ENCODE assay signal across 14 cellular contexts in genomic region chr19:5937550-5937949, GRCh38. TPM values are rescaled to one million over a fixed set of nuclear protein-coding genes. Genes with fewer than 3 reads are reported as not detected.
DNase-seq lines count a peak whose midpoint lies in the region; ATAC-seq and TF ChIP-seq lines count a peak whose summit lies in the region.
"Had no signal": no experiment of that assay in that cellular context is flagged by ENCODE, and none has a peak within 500 bp of the region (broad histone marks: within the 10 kb centered on the region; RNA-seq: fewer than 3 reads in every experiment).

No MANE protein-coding gene starts in this region.

- H3K9me3 ChIP-seq in BLaER1 (no peaks in the 10 kb centered on the region), H9 (ENCODE audit: control insufficient read depth, low read depth, low read length) (no peaks in the 10 kb centered on the region), neural progenitor cell (ENCODE audit: low read depth) (no peaks in the 10 kb centered on the region)
- no peaks in the 10 kb centered on the region for H3K9me3 ChIP-seq in CD8-positive, alpha-beta T cell (ENCODE audit: low read length)

- H3F3A ChIP-seq in neural progenitor cell (ENCODE audit: low read depth): no peaks in the 10 kb centered on the region

- intact Hi-C loops in CD8-positive, alpha-beta T cell (cut with DNase I, micrococcal nuclease): no loop called here

- DNase-seq in H9 (no peak), neural progenitor cell (ENCODE audit: low spot score) (no peak), NCI-H2029 treated with DMSO at 0.1 percent for 48 hours (lab: John Stamatoyannopoulos, UW) (no peak)
- no peak for DNase-seq in CD8-positive, alpha-beta T cell
- DNase-seq: AML-193, DMS 273 treated with DMSO at 0.1 percent for 48 hours, Kasumi-1, NCI-H1930, NCI-H510A treated with DMSO at 0.1 percent for 48 hours, SHP77 treated with DMSO at 0.1 percent for 48 hours had no signal

- no peak overlapping the region for H3K23ac ChIP-seq in H9 (ENCODE audit: insufficient read length, low read depth, low read length)

- H3K36me3 Mint-ChIP-seq in H9 (ENCODE audit: insufficient read depth in 1 of 3, low read depth in 3 of 3) (peaks cover 7 to 62% (median 54%) of the 10 kb centered on the region in 3 experiments; a peak in 6 of 7 replicates), neural progenitor cell (peaks cover 31% of the 10 kb centered on the region)
- peaks cover 86% of the 10 kb centered on the region for H3K36me3 Mint-ChIP-seq in activated T-helper 17 cell treated with anti-CD3 and anti-CD28 coated beads, Interleukin-2, amount 50 U/mL, for 72 hours (ENCODE audit: low read depth)
- H3K36me3 Mint-ChIP-seq in CD8-positive, alpha-beta T cell: peaks cover 77% of the 10 kb centered on the region

- no CpG with 5 or more reads among the region's 10 CpGs for WGBS in H9 (ENCODE audit: extremely low coverage, insufficient read length, low lambda C conversion rate)

- no peak overlapping the region for H3K18ac ChIP-seq in H9 (ENCODE audit: insufficient read length, low read depth, low read length)

- no peak overlapping the region for H2BK5ac ChIP-seq in H9 (ENCODE audit: insufficient read length, low read length)

- H3K23me2 ChIP-seq in H9 (ENCODE audit: insufficient read length, low read depth, low read length, poor library complexity, severe bottlenecking): no peaks in the 10 kb centered on the region

- H3K14ac ChIP-seq in H9 (ENCODE audit: insufficient read depth, low read length): no peak overlapping the region

- H3K36me3 ChIP-seq in BLaER1 (peaks cover 75% of the 10 kb centered on the region), neural progenitor cell (no peaks in the 10 kb centered on the region)
- peaks cover 42% of the 10 kb centered on the region for H3K36me3 ChIP-seq in CD8-positive, alpha-beta T cell (ENCODE audit: insufficient read depth, low read length)

- H3K79me1 ChIP-seq in H9 (ENCODE audit: insufficient read depth, low read depth, low read length, poor library complexity, severe bottlenecking): peaks cover 2% of the 10 kb centered on the region

- CTCF ChIA-PET in CD8-positive, alpha-beta T cell (lab: Charles Lee): interaction anchor here (0.8 to 7.7 kb wide), 4 partner anchors 9 to 50 kb away, joined by 3 to 38 read pairs (median 4); no protein-coding TSS in a partner anchor

- H3K27me3 ChIP-seq in BLaER1: no peaks in the 10 kb centered on the region
- H3K27me3 ChIP-seq in H9 (ENCODE audit: insufficient read depth, low read length): no peaks in the 10 kb centered on the region
- no peaks in the 10 kb centered on the region for H3K27me3 ChIP-seq in neural progenitor cell
- H3K27me3 ChIP-seq in CD8-positive, alpha-beta T cell (ENCODE audit: insufficient read depth, low read length): no peaks in the 10 kb centered on the region

- H3K4me1 ChIP-seq in BLaER1: peaks cover 65% of the 10 kb centered on the region
- no peaks in the 10 kb centered on the region for H3K4me1 ChIP-seq in H9 (ENCODE audit: insufficient read depth, low read length)
- H3K4me1 ChIP-seq in neural progenitor cell: peaks cover 5% of the 10 kb centered on the region
- no peaks in the 10 kb centered on the region for H3K4me1 ChIP-seq in CD8-positive, alpha-beta T cell (ENCODE audit: insufficient read depth, low read length)

- peak overlapping the region; percentile 71 for H3K9ac ChIP-seq in BLaER1
- H3K9ac ChIP-seq in H9 (ENCODE audit: extremely low read depth, insufficient read length, low read length): no peak overlapping the region
- no peak overlapping the region for H3K9ac ChIP-seq in neural progenitor cell

- peaks cover 93% of the 10 kb centered on the region for H4K20me1 ChIP-seq in BLaER1
- H4K20me1 ChIP-seq in H9 (ENCODE audit: control insufficient read depth, insufficient read depth, insufficient read length): no peaks in the 10 kb centered on the region
- peaks cover 90% of the 10 kb centered on the region for H4K20me1 ChIP-seq in neural progenitor cell (ENCODE audit: low read depth)

- H3K4me3 ChIP-seq in BLaER1 (peak overlapping the region; percentile 38; the same call in 1 of the 2 replicates), neural progenitor cell (no peak overlapping the region)
- no peak overlapping the region for H3K4me3 ChIP-seq in CD8-positive, alpha-beta T cell (ENCODE audit: low read depth, low read length)

- H3T11ph ChIP-seq in H9 (ENCODE audit: low read length): no peak overlapping the region

- no peak overlapping the region for H2AK5ac ChIP-seq in H9 (ENCODE audit: insufficient read length, low read length)

- H4K8ac ChIP-seq in H9 (replicated peaks; ENCODE audit: insufficient read length, low read depth, low read length): no peak overlapping the region

- H3K79me2 ChIP-seq in H9 (ENCODE audit: insufficient read depth, low read length): no peaks in the 10 kb centered on the region; the same call in 1 of the 2 replicates
- H3K79me2 ChIP-seq in neural progenitor cell (ENCODE audit: low read depth): peaks cover 42% of the 10 kb centered on the region

- POLR2A ChIA-PET in CD8-positive, alpha-beta T cell (lab: Charles Lee): interaction anchor here (0.6 kb wide), 1 partner anchor 14 kb away, joined by 3 read pairs; no protein-coding TSS in a partner anchor

- H3K56ac ChIP-seq in H9 (ENCODE audit: insufficient read length, low read depth, low read length): no peak overlapping the region

- no peak overlapping the region for H2BK120ac ChIP-seq in H9 (ENCODE audit: low read depth, low read length, poor library complexity, severe bottlenecking)

- no peak overlapping the region for H4K5ac ChIP-seq in H9 (ENCODE audit: insufficient read length, low read depth, low read length)

- H3K4ac ChIP-seq in H9 (ENCODE audit: low read depth, low read length): no peak overlapping the region

- H2BK12ac ChIP-seq in H9 (ENCODE audit: insufficient read length, low read depth, low read length): no peak overlapping the region

- H2BK20ac ChIP-seq in H9 (ENCODE audit: low read depth, low read length, poor library complexity, severe bottlenecking): no peak overlapping the region

- TF ChIP-seq CTCF in H9 (conservative IDR thresholded peaks at IDR 0.05) (no peak), neural progenitor cell (IDR thresholded peaks at IDR 0.05) (no peak)
- no peak for TF ChIP-seq CTCF in CD8-positive, alpha-beta T cell (IDR thresholded peaks at IDR 0.05)

- H3K9me3 Mint-ChIP-seq in H9: no peaks in the 10 kb centered on the region
- H3K9me3 Mint-ChIP-seq in activated T-helper 17 cell treated with anti-CD3 and anti-CD28 coated beads, Interleukin-2, amount 50 U/mL, for 72 hours: no peaks in the 10 kb centered on the region
- H3K9me3 Mint-ChIP-seq in neural progenitor cell: no peaks in the 10 kb centered on the region
- no peaks in the 10 kb centered on the region for H3K9me3 Mint-ChIP-seq in CD8-positive, alpha-beta T cell

- no peaks in the 10 kb centered on the region; the same call in 1 of the 2 replicates for H3K27me3 Mint-ChIP-seq in H9 (ENCODE audit: low read depth)
- H3K27me3 Mint-ChIP-seq in activated T-helper 17 cell treated with anti-CD3 and anti-CD28 coated beads, Interleukin-2, amount 50 U/mL, for 72 hours: no peaks in the 10 kb centered on the region
- H3K27me3 Mint-ChIP-seq in neural progenitor cell (ENCODE audit: insufficient read depth, low read depth): no peaks in the 10 kb centered on the region
- H3K27me3 Mint-ChIP-seq in CD8-positive, alpha-beta T cell (ENCODE audit: low read depth): no peaks in the 10 kb centered on the region

- H3K27ac Mint-ChIP-seq in H9 (peak overlapping the region; percentile 58 to 89 (median 68); a peak in 5 of 7 replicates), neural progenitor cell (peak overlapping the region; percentile 62)
- H3K27ac Mint-ChIP-seq in activated T-helper 17 cell treated with anti-CD3 and anti-CD28 coated beads, Interleukin-2, amount 50 U/mL, for 72 hours: peak overlapping the region; percentile 30
- H3K27ac Mint-ChIP-seq in CD8-positive, alpha-beta T cell: no peak overlapping the region

- H3K4me2 ChIP-seq in BLaER1 (peak overlapping the region; percentile 94), H9 (ENCODE audit: insufficient read depth, insufficient read length, low read length) (no peak overlapping the region), neural progenitor cell (no peak overlapping the region)

- H3K4me3 Mint-ChIP-seq in H9 (no peak overlapping the region; a peak in 1 of 5 replicates), neural progenitor cell (peak overlapping the region; percentile 44)
- H3K4me3 Mint-ChIP-seq in activated T-helper 17 cell treated with anti-CD3 and anti-CD28 coated beads, Interleukin-2, amount 50 U/mL, for 72 hours: no peak overlapping the region
- no peak overlapping the region for H3K4me3 Mint-ChIP-seq in CD8-positive, alpha-beta T cell

- H3K27ac ChIP-seq in BLaER1 (peak overlapping the region; percentile 72), H9 (ENCODE audit: insufficient read length, low read depth, low read length) (no peak overlapping the region), neural progenitor cell (no peak overlapping the region)
- H3K27ac ChIP-seq in CD8-positive, alpha-beta T cell (ENCODE audit: low read depth, low read length): no peak overlapping the region

- ATAC-seq in activated T-helper 17 cell treated with anti-CD3 and anti-CD28 coated beads, Interleukin-2, amount 50 U/mL, for 72 hours (replicated peaks): no peak
- ATAC-seq in CD8-positive, alpha-beta T cell: no peak
- no peak for ATAC-seq in activated CD4-positive, CD25-positive, alpha-beta regulatory T cell treated with anti-CD3 and anti-CD28 coated beads, Interleukin-2, amount 50 U/mL, for 24 hours
- ATAC-seq: Panc1 had no signal

- H4K91ac ChIP-seq in H9 (ENCODE audit: insufficient read length, low read depth, low read length): no peak overlapping the region

- H2BK15ac ChIP-seq in H9 (ENCODE audit: low read depth, low read length): no peak overlapping the region

- H3K4me1 Mint-ChIP-seq in H9: peaks cover 0 to 9% of the 10 kb centered on the region in 2 experiments; a peak in 1 of 4 replicates
- no peaks in the 10 kb centered on the region for H3K4me1 Mint-ChIP-seq in activated T-helper 17 cell treated with anti-CD3 and anti-CD28 coated beads, Interleukin-2, amount 50 U/mL, for 72 hours
- peaks cover 31% of the 10 kb centered on the region for H3K4me1 Mint-ChIP-seq in neural progenitor cell
- peaks cover 5% of the 10 kb centered on the region for H3K4me1 Mint-ChIP-seq in CD8-positive, alpha-beta T cell (ENCODE audit: low read depth)

- H2AFZ ChIP-seq in H9 (ENCODE audit: low read length): no peak overlapping the region
- no peak overlapping the region for H2AFZ ChIP-seq in neural progenitor cell (replicated peaks)

RNA-seq across cellular contexts. Expression of gene CAPS, which starts 23.5 kb away (rescaled TPM):
- total RNA-seq in H9 (2021) (2.3 and 2.5 TPM in 2 replicates), neural progenitor cell (ENCODE audit: low replicate concordance) (2.2 and 12.4 TPM in 2 replicates)
- 1 to 10 TPM; 3.8 to 5.1 TPM for total RNA-seq in activated T-helper 17 cell treated with anti-CD3 and anti-CD28 coated beads, Interleukin-2, amount 50 U/mL, for 72 hours
- total RNA-seq in CD8-positive, alpha-beta T cell: 10 to 100 TPM; 28.0 to 33.1 TPM

RNA-seq across cellular contexts. Expression of gene VMAC, which starts 32.9 kb away (rescaled TPM):
- total RNA-seq in H9 (2021) (1.9 and 2.2 TPM in 2 replicates), neural progenitor cell (ENCODE audit: low replicate concordance) (4.6 and 6.8 TPM in 2 replicates)
- total RNA-seq in activated T-helper 17 cell treated with anti-CD3 and anti-CD28 coated beads, Interleukin-2, amount 50 U/mL, for 72 hours: 1 to 10 TPM; 3.7 to 4.4 TPM
- total RNA-seq in CD8-positive, alpha-beta T cell: 10 to 100 TPM; 17.4 to 18.6 TPM

RNA-seq across cellular contexts. Expression of gene NDUFA11, which starts 34.0 kb away (rescaled TPM):
- 282 TPM in 2 replicates for total RNA-seq in H9 (2021)
- total RNA-seq in activated T-helper 17 cell treated with anti-CD3 and anti-CD28 coated beads, Interleukin-2, amount 50 U/mL, for 72 hours: 100 to 1,000 TPM; 162 to 249 TPM
- 102 and 197 TPM in 2 replicates for total RNA-seq in neural progenitor cell (ENCODE audit: low replicate concordance)
- total RNA-seq in CD8-positive, alpha-beta T cell: 100 to 1,000 TPM in 1 of 2 experiments, 10 to 100 TPM in 1; 86.6 to 103 TPM

RNA-seq across cellular contexts. Expression of gene RANBP3, which starts 40.4 kb away (rescaled TPM):
- total RNA-seq in H9 (2021) (86.5 and 89.9 TPM in 2 replicates), neural progenitor cell (ENCODE audit: low replicate concordance) (77.8 and 83.5 TPM in 2 replicates)
- total RNA-seq in activated T-helper 17 cell treated with anti-CD3 and anti-CD28 coated beads, Interleukin-2, amount 50 U/mL, for 72 hours: 100 to 1,000 TPM in 1 of 2 donors, 10 to 100 TPM in 1; 81.4 to 112 TPM
- total RNA-seq in CD8-positive, alpha-beta T cell: 100 to 1,000 TPM; 109 to 118 TPM
